ENCODE assay signal across 8 cellular contexts in genomic region chr2:230924470-230925341, GRCh38. TPM values are rescaled to one million over a fixed set of nuclear protein-coding genes. Genes with fewer than 3 reads are reported as not detected.
A peak's percentile ranks its signal among the peaks of the same experiment; 100 is the strongest.
DNase-seq lines count a peak whose midpoint lies in the region; ATAC-seq, FAIRE-seq and TF ChIP-seq lines count a peak whose summit lies in the region.

GPR55 (minus strand) TSS chr2:230925242; CDS start chr2:230910962, 14,280 bp downstream.

- H3K9me3 ChIP-seq in MM.1S (replicated peaks; ENCODE audit: insufficient read depth, low read length) (no peaks in the 10 kb centered on the region), kidney (ENCODE audit: control insufficient read depth in 1 of 2, low read length in 2 of 2) (no peaks in the 10 kb centered on the region)

- intact Hi-C loops in left colon (cut with DNase I, micrococcal nuclease) = no loop called here
- intact Hi-C loops in kidney (cut with DNase I) = no loop called here

- no peaks in the 10 kb centered on the region for H3F3A ChIP-seq in MM.1S (ENCODE audit: insufficient read depth, low read length)

- ATAC-seq in GM21576 (IDR thresholded peaks at IDR 0.05; ENCODE audit: unreplicated experiment) (peak; percentile 41), left colon (peak; percentile 62)

- H3K36me3 ChIP-seq in MM.1S (replicated peaks; ENCODE audit: insufficient read depth, low read length) (no peaks in the 10 kb centered on the region), kidney (ENCODE audit: control insufficient read depth in 1 of 2, insufficient read depth in 2 of 2, low read length in 2 of 2) (no peaks in the 10 kb centered on the region)

- H3K4me1 ChIP-seq in MM.1S (ENCODE audit: low read length) (peaks cover 24% of the 10 kb centered on the region), kidney (ENCODE audit: control insufficient read depth in 1 of 2, insufficient read depth in 1 of 2, low read depth in 1 of 2, low read length in 2 of 2) (no peaks in the 10 kb centered on the region)

- no peaks in the 10 kb centered on the region for H3K9me2 ChIP-seq in MM.1S (replicated peaks; ENCODE audit: insufficient read depth, low read length)

- peak; percentile 74 for TF ChIP-seq CTCF in GM12865 (IDR thresholded peaks at IDR 0.05; ENCODE audit: insufficient read depth, low read depth, low read length, missing control alignments)
- TF ChIP-seq CTCF in MM.1S (IDR thresholded peaks at IDR 0.05; ENCODE audit: low read length) = peak; percentile 37
- no peak for TF ChIP-seq CTCF in kidney (IDR thresholded peaks at IDR 0.05; ENCODE audit: borderline replicate concordance, extremely low read depth, insufficient read depth)

- H3K4me2 ChIP-seq in MM.1S (ENCODE audit: low read depth, low read length) = peak within 1 kb of the TSS; percentile 3; the same call in 1 of the 2 replicates

- no peaks in the 10 kb centered on the region for H3K79me2 ChIP-seq in MM.1S (ENCODE audit: low read length)

- H3K9ac ChIP-seq in MM.1S (ENCODE audit: low read length) (no peak within 1 kb of the TSS), kidney (ENCODE audit: low read length in 2 of 2) (no peak within 1 kb of the TSS)

- FAIRE-seq in kidney (lab: Jason Lieb, UNC) = no peak

- H4K20me1 ChIP-seq in MM.1S (ENCODE audit: insufficient read depth, low read length) = no peaks in the 10 kb centered on the region

- H3K27me3 ChIP-seq in MM.1S (replicated peaks; ENCODE audit: insufficient read depth, low read length) = no peaks in the 10 kb centered on the region

- peak; percentile 85 for DNase-seq in GM12865 (ENCODE audit: low read depth)
- DNase-seq in MM.1S = no peak
- DNase-seq in activated T-cell treated with anti-CD3 and anti-CD28 coated beads for 4 hours = peak; percentile 58
- DNase-seq in left colon = peak in 1 of 2 donors; percentile 40
- peak; percentile 81 for DNase-seq in stimulated activated naive CD4-positive, alpha-beta T cell treated with Interleukin-2 at 50 U/mL for 16 hours (lab: John Stamatoyannopoulos, UW)
- DNase-seq in kidney = no peak
- DNase-seq in SK-N-DZ (ENCODE audit: low spot score) = no peak

- H3K27ac ChIP-seq in MM.1S (ENCODE audit: low read length) (peak within 1 kb of the TSS; percentile 34; the same call in 1 of the 2 replicates), kidney (ENCODE audit: low read depth in 2 of 2, low read length in 2 of 2) (no peak within 1 kb of the TSS)

- H2AFZ ChIP-seq in MM.1S (ENCODE audit: low read length) = 0 out of 2 replicates have a peak within 1 kb of the TSS, but pooled peaks have one; percentile 35

- H3K4me3 ChIP-seq in GM12865 (ENCODE audit: low read depth, low read length) (peak within 1 kb of the TSS; percentile 75), MM.1S (ENCODE audit: low read length) (no peak within 1 kb of the TSS), kidney (ENCODE audit: low read length in 2 of 2) (no peak within 1 kb of the TSS)

RNA-seq across cellular contexts. Expression of gene GPR55, which starts in this region (rescaled TPM):
- under 1 TPM; 0.34 TPM for total RNA-seq in left colon
- 0.69 TPM for total RNA-seq in kidney
- not detected for polyA plus RNA-seq in kidney (ENCODE audit: insufficient read depth, low read depth, low replicate concordance)
- not detected in 2 replicates for polyA plus RNA-seq in SK-N-DZ (2014; cell fraction: cytosol; rRNA removed)
- polyA plus RNA-seq in SK-N-DZ (2014; cell fraction: nucleus; rRNA removed) = not detected in 2 replicates

Comparison
In these comparisons a context has a peak if more than half of its experiments do, and no peak if none do; other contexts are left out.
1. Peak in ATAC-seq in left colon; RNA of the gene not detected or under 1 TPM.
2. DNase-seq: peak in GM12865 (single experiment), activated T-cell treated with anti-CD3 and anti-CD28 coated beads for 4 hours (single experiment) and stimulated activated naive CD4-positive, alpha-beta T cell treated with Interleukin-2 at 50 U/mL for 16 hours (single experiment); none in MM.1S (single experiment), kidney (single experiment) and SK-N-DZ (single experiment).